Comparison of ENCODE assay signal across 30 cellular contexts in the genomic region with DNA sequence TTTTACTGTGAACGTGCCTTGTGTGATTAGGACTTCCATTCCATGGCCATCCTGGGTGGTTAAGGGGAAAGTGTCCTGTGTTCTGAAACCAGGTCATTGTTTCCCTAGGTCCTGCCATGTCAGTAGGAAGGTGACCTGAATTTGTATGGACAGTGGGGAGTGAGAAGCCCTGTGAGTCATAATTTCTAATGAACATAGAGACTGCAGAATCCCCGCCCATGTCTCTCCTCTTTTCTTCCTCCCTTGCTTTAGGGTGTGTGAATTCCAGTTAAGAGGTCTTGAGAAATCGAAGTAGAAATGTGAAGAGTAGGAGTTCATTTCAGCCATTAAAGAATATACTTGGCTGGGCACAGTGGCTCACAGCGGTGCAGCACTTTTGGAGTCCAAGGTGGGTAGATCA. TPM values are rescaled to one million over a fixed set of nuclear protein-coding genes. Genes with fewer than 3 reads are reported as not detected.
A peak's percentile ranks its signal among the peaks of the same experiment; 100 is the strongest.
DNase-seq lines count a peak whose midpoint lies in the region; ATAC-seq and TF ChIP-seq lines count a peak whose summit lies in the region.
"Had no signal": no experiment of that assay in that cellular context is flagged by ENCODE, and none has a peak within 500 bp of the region (broad histone marks: within the 10 kb centered on the region; RNA-seq: fewer than 3 reads in every experiment).

No MANE protein-coding gene starts in this region.

- H3K36me3 Mint-ChIP-seq in activated naive CD4-positive, alpha-beta T cell treated with anti-CD3 and anti-CD28 coated beads, Interleukin-2, amount 10 ng/mL, durations not matched to agents 7 days and 5 days, result peaks cover 72% of the 10 kb centered on the region
- H3K36me3 Mint-ChIP-seq in activated naive CD4-positive, alpha-beta T cell treated with anti-CD3 and anti-CD28 coated beads for 36 hours (ENCODE audit: low read depth), result no peaks in the 10 kb centered on the region
- H3K36me3 Mint-ChIP-seq in IgD-negative memory B cell, result peaks cover 7% of the 10 kb centered on the region
- peaks cover 10% of the 10 kb centered on the region for H3K36me3 Mint-ChIP-seq in dendritic cell treated with granulocyte-macrophage colony-stimulating factor and Interleukin-4, amounts not matched to agents 40 ng/mL and 50 ng/mL, for 4 days (ENCODE audit: low read depth)
- H3K36me3 Mint-ChIP-seq in stimulated activated naive B cell treated with anti-CD40 and anti-IgM and Interleukin-4, amounts not matched to agents 10 μg/mL and 1 μg/mL and 100 μg/mL, for 72 hours, result peaks cover 28 to 29% of the 10 kb centered on the region in 2 donors

- TF ChIP-seq CTCF in uterus (IDR thresholded peaks at IDR 0.05), result no peak

- H3K4me1 ChIP-seq in uterus, result no peaks in the 10 kb centered on the region
- H3K4me1 ChIP-seq: A549, ascending aorta, HAP-1, SJSA1 had no signal

- no peaks in the 10 kb centered on the region for H3K36me3 ChIP-seq in uterus
- H3K36me3 ChIP-seq: ascending aorta, gastrocnemius medialis, HAP-1, neural progenitor cell, SJSA1 had no signal

- ATAC-seq in stimulated activated naive B cell treated with anti-CD40 and anti-IgM and Interleukin-4, amounts not matched to agents 10 μg/mL and 1 μg/mL and 100 μg/mL, for 72 hours (replicated peaks), result no peak
- ATAC-seq in HG03097 (IDR thresholded peaks at IDR 0.05; ENCODE audit: low FRiP score, unreplicated experiment), result no peak
- ATAC-seq: A549, gastrocnemius medialis, right cardiac atrium had no signal

- intact Hi-C loops in activated naive CD4-positive, alpha-beta T cell treated with anti-CD3 and anti-CD28 coated beads for 36 hours (cut with micrococcal nuclease), result loop anchor here (5.0 to 10.0 kb wide), 5 partner anchors 262 to 1855 kb away; a partner anchor contains a TSS
- intact Hi-C loops in dendritic cell treated with granulocyte-macrophage colony-stimulating factor and Interleukin-4, amounts not matched to agents 40 ng/mL and 50 ng/mL, for 4 days (cut with micrococcal nuclease), result no loop called here
- intact Hi-C loops in uterus (cut with DNase I; ENCODE audit: low total_unique reads), result no loop called here

- DNase-seq in activated naive CD4-positive, alpha-beta T cell treated with anti-CD3 and anti-CD28 coated beads, Interleukin-2, amount 10 ng/mL, durations not matched to agents 7 days and 5 days, result no peak
- DNase-seq in activated naive CD4-positive, alpha-beta T cell treated with anti-CD3 and anti-CD28 coated beads for 36 hours, result no peak
- DNase-seq in stimulated activated naive B cell treated with anti-CD40 and anti-IgM and Interleukin-4, amounts not matched to agents 10 μg/mL and 1 μg/mL and 100 μg/mL, for 72 hours, result no peak
- DNase-seq in COR-L47 (lab: John Stamatoyannopoulos, UW), result no peak
- DNase-seq in uterus, result no peak
- DNase-seq: activated CD4-positive, alpha-beta T cell treated with anti-CD3 and anti-CD28 coated beads for 1 hour; activated naive CD4-positive, alpha-beta T cell treated with anti-CD3 and anti-CD28 coated beads, Interleukin-2, amount 50 U/mL, for 16 hours; AML-193; caudate nucleus; DMS79; gastrocnemius medialis; GDM1; NCI-H1417 treated with DMSO at 0.1 percent for 48 hours; NCI-H446; NCI-H774; right cardiac atrium; RPMI8226; stimulated activated CD4-positive, alpha-beta T cell treated with anti-CD3 and anti-CD28 coated beads, Interleukin-4, amount 100 ng/mL, for 24 hours; stimulated activated naive CD4-positive, alpha-beta T cell treated with Interleukin-2 at 50 U/mL for 16 hours; T-helper 1 cell had no signal

- H3K4me3 ChIP-seq in uterus, result no peak overlapping the region
- H3K4me3 ChIP-seq: A549, ascending aorta, gastrocnemius medialis, HAP-1, lung, neural progenitor cell, SJSA1 had no signal

- no peak overlapping the region for H3K27ac ChIP-seq in uterus
- H3K27ac ChIP-seq: A549, ascending aorta, gastrocnemius medialis, KMS-11, neural progenitor cell, SJSA1 had no signal

- peak overlapping the region; percentile 29 for H3K27ac Mint-ChIP-seq in activated naive CD4-positive, alpha-beta T cell treated with anti-CD3 and anti-CD28 coated beads, Interleukin-2, amount 10 ng/mL, durations not matched to agents 7 days and 5 days
- H3K27ac Mint-ChIP-seq in activated naive CD4-positive, alpha-beta T cell treated with anti-CD3 and anti-CD28 coated beads for 36 hours, result no peak overlapping the region
- peak overlapping the region in 2 of 3 donors; percentile 34 to 52 for H3K27ac Mint-ChIP-seq in IgD-negative memory B cell
- peak overlapping the region; percentile 16 for H3K27ac Mint-ChIP-seq in dendritic cell treated with granulocyte-macrophage colony-stimulating factor and Interleukin-4, amounts not matched to agents 40 ng/mL and 50 ng/mL, for 4 days
- peak overlapping the region; percentile 44 for H3K27ac Mint-ChIP-seq in stimulated activated naive B cell treated with anti-CD40 and anti-IgM and Interleukin-4, amounts not matched to agents 10 μg/mL and 1 μg/mL and 100 μg/mL, for 72 hours
- H3K27ac Mint-ChIP-seq: neural progenitor cell had no signal

- H3K4me1 Mint-ChIP-seq in activated naive CD4-positive, alpha-beta T cell treated with anti-CD3 and anti-CD28 coated beads, Interleukin-2, amount 10 ng/mL, durations not matched to agents 7 days and 5 days, result peaks cover 84% of the 10 kb centered on the region
- peaks cover 81% of the 10 kb centered on the region for H3K4me1 Mint-ChIP-seq in activated naive CD4-positive, alpha-beta T cell treated with anti-CD3 and anti-CD28 coated beads for 36 hours (ENCODE audit: low read depth)
- H3K4me1 Mint-ChIP-seq in IgD-negative memory B cell, result peaks cover 35 to 64% (median 51%) of the 10 kb centered on the region in 3 donors
- H3K4me1 Mint-ChIP-seq in dendritic cell treated with granulocyte-macrophage colony-stimulating factor and Interleukin-4, amounts not matched to agents 40 ng/mL and 50 ng/mL, for 4 days (ENCODE audit: low read depth), result peaks cover 38% of the 10 kb centered on the region
- peaks cover 48 to 78% of the 10 kb centered on the region in 2 donors for H3K4me1 Mint-ChIP-seq in stimulated activated naive B cell treated with anti-CD40 and anti-IgM and Interleukin-4, amounts not matched to agents 10 μg/mL and 1 μg/mL and 100 μg/mL, for 72 hours

- H3K27me3 ChIP-seq in uterus, result no peaks in the 10 kb centered on the region
- H3K27me3 ChIP-seq: ascending aorta, gastrocnemius medialis, neural progenitor cell had no signal

- H3K9me3 ChIP-seq in uterus, result no peaks in the 10 kb centered on the region
- H3K9me3 ChIP-seq: A549, ascending aorta, gastrocnemius medialis, HAP-1, SJSA1 had no signal

- H3K4me3 Mint-ChIP-seq in activated naive CD4-positive, alpha-beta T cell treated with anti-CD3 and anti-CD28 coated beads, Interleukin-2, amount 10 ng/mL, durations not matched to agents 7 days and 5 days, result no peak overlapping the region
- H3K4me3 Mint-ChIP-seq in activated naive CD4-positive, alpha-beta T cell treated with anti-CD3 and anti-CD28 coated beads for 36 hours, result no peak overlapping the region
- H3K4me3 Mint-ChIP-seq in IgD-negative memory B cell, result peak overlapping the region in 1 of 4 donors; percentile 31
- H3K4me3 Mint-ChIP-seq in dendritic cell treated with granulocyte-macrophage colony-stimulating factor and Interleukin-4, amounts not matched to agents 40 ng/mL and 50 ng/mL, for 4 days, result no peak overlapping the region
- H3K4me3 Mint-ChIP-seq in stimulated activated naive B cell treated with anti-CD40 and anti-IgM and Interleukin-4, amounts not matched to agents 10 μg/mL and 1 μg/mL and 100 μg/mL, for 72 hours, result no peak overlapping the region
- H3K4me3 Mint-ChIP-seq: neural progenitor cell had no signal

- CTCF ChIA-PET in activated naive CD4-positive, alpha-beta T cell treated with anti-CD3 and anti-CD28 coated beads, Interleukin-2, amount 10 ng/mL, durations not matched to agents 7 days and 5 days (lab: Charles Lee), result no interaction called here
- CTCF ChIA-PET in activated naive CD4-positive, alpha-beta T cell treated with anti-CD3 and anti-CD28 coated beads for 36 hours (lab: Charles Lee), result no interaction called here

- no peak for TF ChIP-seq POLR2A in uterus (IDR thresholded peaks at IDR 0.05)

- no peaks in the 10 kb centered on the region for H3K9me3 Mint-ChIP-seq in activated naive CD4-positive, alpha-beta T cell treated with anti-CD3 and anti-CD28 coated beads, Interleukin-2, amount 10 ng/mL, durations not matched to agents 7 days and 5 days
- H3K9me3 Mint-ChIP-seq in activated naive CD4-positive, alpha-beta T cell treated with anti-CD3 and anti-CD28 coated beads for 36 hours, result no peaks in the 10 kb centered on the region
- H3K9me3 Mint-ChIP-seq in IgD-negative memory B cell, result no peaks in the 10 kb centered on the region
- no peaks in the 10 kb centered on the region for H3K9me3 Mint-ChIP-seq in dendritic cell treated with granulocyte-macrophage colony-stimulating factor and Interleukin-4, amounts not matched to agents 40 ng/mL and 50 ng/mL, for 4 days
- H3K9me3 Mint-ChIP-seq in stimulated activated naive B cell treated with anti-CD40 and anti-IgM and Interleukin-4, amounts not matched to agents 10 μg/mL and 1 μg/mL and 100 μg/mL, for 72 hours, result no peaks in the 10 kb centered on the region
- H3K9me3 Mint-ChIP-seq: neural progenitor cell had no signal

- H3K27me3 Mint-ChIP-seq in activated naive CD4-positive, alpha-beta T cell treated with anti-CD3 and anti-CD28 coated beads, Interleukin-2, amount 10 ng/mL, durations not matched to agents 7 days and 5 days, result no peaks in the 10 kb centered on the region
- no peaks in the 10 kb centered on the region for H3K27me3 Mint-ChIP-seq in activated naive CD4-positive, alpha-beta T cell treated with anti-CD3 and anti-CD28 coated beads for 36 hours (ENCODE audit: low read depth)
- no peaks in the 10 kb centered on the region for H3K27me3 Mint-ChIP-seq in IgD-negative memory B cell
- H3K27me3 Mint-ChIP-seq in dendritic cell treated with granulocyte-macrophage colony-stimulating factor and Interleukin-4, amounts not matched to agents 40 ng/mL and 50 ng/mL, for 4 days, result no peaks in the 10 kb centered on the region
- H3K27me3 Mint-ChIP-seq in stimulated activated naive B cell treated with anti-CD40 and anti-IgM and Interleukin-4, amounts not matched to agents 10 μg/mL and 1 μg/mL and 100 μg/mL, for 72 hours, result no peaks in the 10 kb centered on the region

RNA-seq across cellular contexts. Expression of a gene that starts 8.1 kb away (rescaled TPM):
- 1 to 10 TPM; 7.5 to 7.6 TPM for total RNA-seq in activated naive CD4-positive, alpha-beta T cell treated with anti-CD3 and anti-CD28 coated beads for 36 hours
- 9.2 TPM for polyA plus RNA-seq in IgD-negative memory B cell
- 1 to 10 TPM in 1 of 4 donors, under 1 TPM in 2, not detected in 1; 0.18 to 1.2 (median 0.26) TPM for total RNA-seq in uterus
- total RNA-seq: ascending aorta had no signal

RNA-seq across cellular contexts. Expression of a gene that starts 49.3 kb away (rescaled TPM):
- 10 to 100 TPM; 48.5 to 48.9 TPM for total RNA-seq in activated naive CD4-positive, alpha-beta T cell treated with anti-CD3 and anti-CD28 coated beads for 36 hours
- polyA plus RNA-seq in IgD-negative memory B cell, result 39.0 TPM
- total RNA-seq in uterus, result 10 to 100 TPM; 27.6 to 71.8 (median 45.9) TPM
